ENCODE assay signal across 8 cellular contexts in the genomic region with DNA sequence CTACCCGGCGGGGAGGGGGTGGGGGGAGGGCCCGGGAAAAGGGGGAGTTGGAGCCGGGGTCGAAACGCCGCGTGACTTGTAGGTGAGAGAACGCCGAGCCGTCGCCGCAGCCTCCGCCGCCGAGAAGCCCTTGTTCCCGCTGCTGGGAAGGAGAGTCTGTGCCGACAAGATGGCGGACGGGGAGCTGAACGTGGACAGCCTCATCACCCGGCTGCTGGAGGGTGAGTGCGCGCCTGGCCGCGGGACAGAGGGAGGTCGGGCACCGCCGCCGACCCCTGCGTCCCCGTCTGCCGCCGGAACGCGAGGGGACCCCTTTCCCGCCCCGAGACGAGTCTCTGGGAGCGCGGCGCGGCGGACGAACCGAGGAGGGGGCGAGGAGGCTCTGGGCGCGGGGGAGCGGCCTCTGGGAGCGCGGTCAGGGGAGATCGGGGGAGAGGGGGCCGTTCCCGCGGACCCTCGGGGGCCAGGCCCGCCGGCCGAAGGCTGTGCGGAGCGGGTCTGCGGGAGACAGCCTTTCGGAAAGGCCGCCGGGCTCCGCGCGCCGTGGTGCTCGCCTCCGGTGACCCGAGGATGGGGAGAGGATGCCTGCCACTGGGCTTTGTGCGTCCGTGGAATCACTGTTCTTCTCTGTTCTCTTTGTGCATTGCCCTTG. TPM values are rescaled to one million over a fixed set of nuclear protein-coding genes. Genes with fewer than 3 reads are reported as not detected.
DNase-seq lines count a peak whose midpoint lies in the region; ATAC-seq and TF ChIP-seq lines count a peak whose summit lies in the region.

No MANE protein-coding gene starts in this region.

- DNase-seq in NCI-H82 (lab: John Stamatoyannopoulos, UW) (peak; percentile 59), NCI-H82 treated with DMSO at 0.1 percent for 48 hours (lab: John Stamatoyannopoulos, UW; ENCODE audit: unreplicated experiment) (no peak), LNCaP clone FGC (ENCODE audit: low read depth) (no peak), fibroblast of villous mesenchyme (ENCODE audit: low read depth) (no peak), dedifferentiated amniotic fluid mesenchymal stem cell (ENCODE audit: extremely low spot score) (no peak)
- no peak for DNase-seq in activated T-cell treated with anti-CD3 and anti-CD28 coated beads, Interleukin-2, amount 50 U/mL, for 24 hours

- H2AFZ ChIP-seq in neuron (ENCODE audit: low read depth, low read length), result peak overlapping the region; percentile 58

- peak overlapping the region; percentile 86 for H3K4me3 ChIP-seq in LNCaP clone FGC (ENCODE audit: low read depth, low read length)
- peak overlapping the region; percentile 99 for H3K4me3 ChIP-seq in fibroblast of villous mesenchyme (ENCODE audit: low read depth, low read length)
- peak overlapping the region; percentile 93 for H3K4me3 ChIP-seq in neuron (ENCODE audit: low read length)

- no peaks in the 10 kb centered on the region for H3K9me3 Mint-ChIP-seq in activated T-cell treated with anti-CD3 and anti-CD28 coated beads, Interleukin-2, amount 50 U/mL, for 24 hours

- TF ChIP-seq CTCF in LNCaP clone FGC (IDR thresholded peaks at IDR 0.05; ENCODE audit: control insufficient read depth, extremely low read depth, insufficient read depth), result no peak
- no peak for TF ChIP-seq CTCF in fibroblast of villous mesenchyme (IDR thresholded peaks at IDR 0.05; ENCODE audit: insufficient read depth, low read depth, low read length)

- no peaks in the 10 kb centered on the region for H3K9me3 ChIP-seq in neuron (ENCODE audit: low read length)

- H3K36me3 ChIP-seq in neuron (ENCODE audit: insufficient read depth, low read length), result no peaks in the 10 kb centered on the region

- peak overlapping the region; percentile 98 for H3K27ac Mint-ChIP-seq in activated T-cell treated with anti-CD3 and anti-CD28 coated beads, Interleukin-2, amount 50 U/mL, for 24 hours

- H3K4me1 Mint-ChIP-seq in activated T-cell treated with anti-CD3 and anti-CD28 coated beads, Interleukin-2, amount 50 U/mL, for 24 hours (ENCODE audit: low read depth), result peaks cover 65% of the 10 kb centered on the region

- peak overlapping the region; percentile 91 for H3K4me3 Mint-ChIP-seq in activated T-cell treated with anti-CD3 and anti-CD28 coated beads, Interleukin-2, amount 50 U/mL, for 24 hours

- H3K4me1 ChIP-seq in neuron (ENCODE audit: insufficient read depth, low read length), result peaks cover 23% of the 10 kb centered on the region

- peaks cover 46% of the 10 kb centered on the region for H3K36me3 Mint-ChIP-seq in activated T-cell treated with anti-CD3 and anti-CD28 coated beads, Interleukin-2, amount 50 U/mL, for 24 hours (ENCODE audit: low read depth)

- no peaks in the 10 kb centered on the region for H3K27me3 ChIP-seq in neuron (ENCODE audit: insufficient read depth, low read length)

- H3K27me3 Mint-ChIP-seq in activated T-cell treated with anti-CD3 and anti-CD28 coated beads, Interleukin-2, amount 50 U/mL, for 24 hours, result no peaks in the 10 kb centered on the region

- peak; percentile 18 for ATAC-seq in GM21825 (IDR thresholded peaks at IDR 0.05; ENCODE audit: unreplicated experiment)

RNA-seq across cellular contexts. Expression of a gene that starts 0.5 kb away (rescaled TPM):
- total RNA-seq in fibroblast of villous mesenchyme, result 172 and 279 TPM in 2 replicates

RNA-seq across cellular contexts. Expression of a gene that starts 58.6 kb away (rescaled TPM):
- 0.97 and 1.3 TPM in 2 replicates for total RNA-seq in fibroblast of villous mesenchyme
